Comparison of ENCODE assay signal across 18 cellular contexts in genomic region chr13:42364613-42365000, GRCh38.
DNase-seq lines count a peak whose midpoint lies in the region; TF ChIP-seq lines count a peak whose summit lies in the region.
"Had no signal": no experiment of that assay in that cellular context is flagged by ENCODE, and none has a peak within 500 bp of the region (broad histone marks: within the 10 kb centered on the region; RNA-seq: fewer than 3 reads in every experiment).

No MANE protein-coding gene starts in this region.

- H3K9ac ChIP-seq in BLaER1 treated with 17β-estradiol and CSF1 and Interleukin-3, amounts not matched to agents 10 nM and 100 nM: peak overlapping the region in 5 of 11 experiments; percentile 0 to 45 (median 20); a peak in 2 of 22 replicates

- H3K36me3 Mint-ChIP-seq in mesothelial cell of epicardium: no peaks in the 10 kb centered on the region
- H3K36me3 Mint-ChIP-seq: activated naive CD4-positive, alpha-beta T cell treated with anti-CD3 and anti-CD28 coated beads, Interleukin-2, amount 10 ng/mL, durations not matched to agents 7 days and 5 days; brain had no signal

- no peaks in the 10 kb centered on the region for H3K27me3 ChIP-seq in BLaER1 treated with 17β-estradiol and CSF1 and Interleukin-3, amounts not matched to agents 10 nM and 100 nM
- no peaks in the 10 kb centered on the region for H3K27me3 ChIP-seq in dorsolateral prefrontal cortex
- H3K27me3 ChIP-seq: heart left ventricle had no signal

- intact Hi-C loops in dorsolateral prefrontal cortex (cut with DNase I): no loop called here

- peaks cover 27 to 37% (median 32%) of the 10 kb centered on the region in 10 experiments for H3K4me1 ChIP-seq in BLaER1 treated with 17β-estradiol and CSF1 and Interleukin-3, amounts not matched to agents 10 nM and 100 nM
- H3K4me1 ChIP-seq: esophagus squamous epithelium, heart left ventricle had no signal

- H3K4me2 ChIP-seq in BLaER1 treated with 17β-estradiol and CSF1 and Interleukin-3, amounts not matched to agents 10 nM and 100 nM: peak overlapping the region; percentile 2 to 50 (median 39)

- H3K4me3 ChIP-seq in BLaER1 treated with 17β-estradiol and CSF1 and Interleukin-3, amounts not matched to agents 10 nM and 100 nM: no peak overlapping the region
- H3K4me3 ChIP-seq in dorsolateral prefrontal cortex: no peak overlapping the region
- H3K4me3 ChIP-seq: esophagus squamous epithelium, heart left ventricle had no signal

- H3K27me3 Mint-ChIP-seq in mesothelial cell of epicardium (ENCODE audit: low read depth): peaks cover 5% of the 10 kb centered on the region
- H3K27me3 Mint-ChIP-seq: brain had no signal

- H3K36me3 ChIP-seq in BLaER1 treated with 17β-estradiol and CSF1 and Interleukin-3, amounts not matched to agents 10 nM and 100 nM: no peaks in the 10 kb centered on the region
- H3K36me3 ChIP-seq: esophagus squamous epithelium, heart left ventricle had no signal

- peaks cover 3% of the 10 kb centered on the region for H3K4me1 Mint-ChIP-seq in mesothelial cell of epicardium

- no peaks in the 10 kb centered on the region for H3K9me3 Mint-ChIP-seq in mesothelial cell of epicardium
- H3K9me3 Mint-ChIP-seq: activated naive CD4-positive, alpha-beta T cell treated with anti-CD3 and anti-CD28 coated beads, Interleukin-2, amount 10 ng/mL, durations not matched to agents 7 days and 5 days; T-helper 2 cell treated with Interferon-gamma antibody and Interleukin-4, amounts not matched to agents 5 μg/mL and 100 μg/mL, for 36 hours had no signal

- no peak overlapping the region for H3K4me3 Mint-ChIP-seq in mesothelial cell of epicardium
- H3K4me3 Mint-ChIP-seq: activated naive CD4-positive, alpha-beta T cell treated with anti-CD3 and anti-CD28 coated beads, Interleukin-2, amount 10 ng/mL, durations not matched to agents 7 days and 5 days; brain; T-helper 2 cell treated with Interferon-gamma antibody and Interleukin-4, amounts not matched to agents 5 μg/mL and 100 μg/mL, for 36 hours had no signal

- TF ChIP-seq CTCF in dorsolateral prefrontal cortex (IDR thresholded peaks at IDR 0.05 in 54 of 56, conservative IDR thresholded peaks at IDR 0.05 in 2 of 56; ENCODE audit: low read depth in 1 of 56, partially characterized antibody in 56 of 56) (no peak), mesothelial cell of epicardium (IDR thresholded peaks at IDR 0.05; ENCODE audit: unreplicated experiment) (no peak)

- no peaks in the 10 kb centered on the region for H3K9me3 ChIP-seq in BLaER1 treated with 17β-estradiol and CSF1 and Interleukin-3, amounts not matched to agents 10 nM and 100 nM (replicated peaks in 1 of 11)
- H3K9me3 ChIP-seq: esophagus squamous epithelium, heart left ventricle had no signal

- H4K20me1 ChIP-seq in BLaER1 treated with 17β-estradiol and CSF1 and Interleukin-3, amounts not matched to agents 10 nM and 100 nM: no peaks in the 10 kb centered on the region

- peak overlapping the region in 9 of 11 experiments; percentile 6 to 53 (median 38); a peak in 13 of 22 replicates for H3K27ac ChIP-seq in BLaER1 treated with 17β-estradiol and CSF1 and Interleukin-3, amounts not matched to agents 10 nM and 100 nM
- no peak overlapping the region for H3K27ac ChIP-seq in dorsolateral prefrontal cortex
- H3K27ac ChIP-seq: esophagus squamous epithelium, heart left ventricle had no signal

- DNase-seq in HCEC 1CT: peak; percentile 9
- peak; percentile 48 for DNase-seq in UCSD-AML1 (lab: John Stamatoyannopoulos, UW; ENCODE audit: unreplicated experiment)
- peak; percentile 22 for DNase-seq in iPS-NIHi7 (ENCODE audit: extremely low spot score)
- no peak for DNase-seq in dorsolateral prefrontal cortex
- DNase-seq in GM19238 (ENCODE audit: insufficient read length, low spot score): no peak
- DNase-seq in mesothelial cell of epicardium (ENCODE audit: low spot score in 2 of 2, unreplicated experiment in 2 of 2): no peak
- DNase-seq in 8988T: no peak
- DNase-seq: activated naive CD4-positive, alpha-beta T cell treated with anti-CD3 and anti-CD28 coated beads, Interleukin-2, amount 10 ng/mL, durations not matched to agents 7 days and 5 days; esophagus squamous epithelium; heart left ventricle; kidney; NCI-H1105 treated with DMSO at 0.1 percent for 48 hours; occipital lobe; SHP77 treated with DMSO at 0.1 percent for 48 hours; stimulated activated CD4-positive, alpha-beta T cell treated with anti-CD3 and anti-CD28 coated beads, Interleukin-4, amount 100 ng/mL, for 4 hours had no signal

- H3K27ac Mint-ChIP-seq in mesothelial cell of epicardium: no peak overlapping the region
- H3K27ac Mint-ChIP-seq: activated naive CD4-positive, alpha-beta T cell treated with anti-CD3 and anti-CD28 coated beads, Interleukin-2, amount 10 ng/mL, durations not matched to agents 7 days and 5 days; brain; T-helper 2 cell treated with Interferon-gamma antibody and Interleukin-4, amounts not matched to agents 5 μg/mL and 100 μg/mL, for 36 hours had no signal

Comparison
In these comparisons a context has a peak if more than half of its experiments do, and no peak if none do; other contexts are left out.
1. H3K27ac ChIP-seq: peak in BLaER1 treated with 17β-estradiol and CSF1 and Interleukin-3, amounts not matched to agents 10 nM and 100 nM (9 of 11); none in dorsolateral prefrontal cortex (0 of 59).
2. DNase-seq: peak in HCEC 1CT (single experiment), UCSD-AML1 (single experiment) and iPS-NIHi7 (single experiment); none in dorsolateral prefrontal cortex (0 of 10), GM19238 (single experiment), mesothelial cell of epicardium (0 of 2) and 8988T (single experiment).